ENCODE assay signal across 16 cellular contexts in the genomic region with DNA sequence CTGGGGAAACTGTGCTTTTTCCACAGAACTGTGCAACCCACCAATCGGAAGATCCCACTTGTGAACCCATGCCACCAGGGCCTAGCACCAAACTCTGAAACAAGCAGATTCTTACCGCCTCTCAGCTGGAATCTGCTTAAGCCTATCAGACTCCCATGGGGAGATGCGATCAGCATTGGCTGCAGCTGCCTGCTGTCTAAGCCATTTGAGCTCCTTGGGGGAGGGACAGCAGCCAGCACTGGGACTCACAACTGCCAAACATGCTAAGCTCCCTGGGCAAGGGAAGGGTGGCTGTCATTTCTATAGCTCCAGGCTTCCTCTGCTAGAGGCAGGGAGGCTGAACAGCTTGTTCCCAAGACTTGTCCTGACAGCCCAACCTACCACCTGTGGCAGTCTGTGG.
"Had no signal": no experiment of that assay in that cellular context is flagged by ENCODE, and none has a peak within 500 bp of the region (broad histone marks: within the 10 kb centered on the region; RNA-seq: fewer than 3 reads in every experiment).

No MANE protein-coding gene starts in this region.

- H3K9me3 ChIP-seq: ascending aorta, gastrocnemius medialis, vagina had no signal

- H3K27me3 ChIP-seq: ascending aorta, gastrocnemius medialis, vagina had no signal

- H3K27ac ChIP-seq: ascending aorta, coronary artery, gastrocnemius medialis, vagina had no signal

- H3K4me3 ChIP-seq: ascending aorta, coronary artery, gastrocnemius medialis, lung, vagina had no signal

- H3K4me1 ChIP-seq: ascending aorta, gastrocnemius medialis, vagina had no signal

- H3K36me3 ChIP-seq: ascending aorta, gastrocnemius medialis, vagina had no signal

- DNase-seq: activated CD4-positive, alpha-beta T cell treated with anti-CD3 and anti-CD28 coated beads, Interleukin-2, amount 10 ng/mL, durations not matched to agents 24 days and 14 days; activated CD4-positive, CD25-positive, alpha-beta regulatory T cell; activated CD8-positive, alpha-beta T cell treated with anti-CD3 and anti-CD28 coated beads for 36 hours; activated naive CD4-positive, alpha-beta T cell treated with anti-CD3 and anti-CD28 coated beads for 36 hours; activated T-cell treated with anti-CD3 and anti-CD28 coated beads, Interleukin-2, amount 50 U/mL, for 24 hours; left colon; nucleus accumbens; stimulated activated CD4-positive, alpha-beta T cell treated with anti-CD3 and anti-CD28 coated beads, Interleukin-2, amount 100 ng/mL, for 24 hours; stimulated activated naive CD8-positive, alpha-beta T cell treated with anti-CD3 and anti-CD28 coated beads, Interleukin-15, amount 100 ng/mL, for 72 hours; T-cell; trophoblast cell had no signal

- ATAC-seq: activated CD8-positive, alpha-beta T cell treated with anti-CD3 and anti-CD28 coated beads for 36 hours; gastrocnemius medialis; left colon; stimulated activated naive CD8-positive, alpha-beta T cell treated with anti-CD3 and anti-CD28 coated beads, Interleukin-15, amount 100 ng/mL, for 72 hours; T-cell had no signal
